ENCODE assay signal across 23 cellular contexts in genomic region chr18:41783065-41783818, GRCh38.
"Had no signal": no experiment of that assay in that cellular context is flagged by ENCODE, and none has a peak within 500 bp of the region (broad histone marks: within the 10 kb centered on the region; RNA-seq: fewer than 3 reads in every experiment).

No MANE protein-coding gene starts in this region.

- H3K4me1 ChIP-seq: esophagus squamous epithelium, gastrocnemius medialis, sigmoid colon, spleen, testis had no signal

- H3K36me3 ChIP-seq: esophagus squamous epithelium, gastrocnemius medialis, sigmoid colon, spleen had no signal

- H3K36me3 Mint-ChIP-seq: activated naive CD8-positive, alpha-beta T cell treated with anti-CD3 and anti-CD28 coated beads, Interleukin-2, amount 10 ng/mL, durations not matched to agents 7 days and 5 days; type B pancreatic cell had no signal

- H3K27ac ChIP-seq: coronary artery, esophagus squamous epithelium, gastrocnemius medialis, sigmoid colon, spleen, testis had no signal

- H3K4me3 Mint-ChIP-seq: activated naive CD8-positive, alpha-beta T cell treated with anti-CD3 and anti-CD28 coated beads, Interleukin-2, amount 10 ng/mL, durations not matched to agents 7 days and 5 days; endodermal cell; nephron progenitor cell; T-helper 1 cell treated with Interleukin-12 subunit alpha and Interleukin-12 subunit beta and Interleukin-4 antibody, amounts not matched to agents 30 μg/mL and 1 μg/mL, for 36 hours; type B pancreatic cell had no signal

- H3K4me3 ChIP-seq: coronary artery, esophagus squamous epithelium, gastrocnemius medialis, sigmoid colon, spleen, testis had no signal

- H3K9me3 ChIP-seq: esophagus squamous epithelium, gastrocnemius medialis, sigmoid colon, spleen, testis had no signal

- H3K27ac Mint-ChIP-seq: activated naive CD8-positive, alpha-beta T cell treated with anti-CD3 and anti-CD28 coated beads, Interleukin-2, amount 10 ng/mL, durations not matched to agents 7 days and 5 days; endodermal cell; nephron progenitor cell; T-helper 1 cell treated with Interleukin-12 subunit alpha and Interleukin-12 subunit beta and Interleukin-4 antibody, amounts not matched to agents 30 μg/mL and 1 μg/mL, for 36 hours; type B pancreatic cell had no signal

- H3K9me3 Mint-ChIP-seq: activated naive CD8-positive, alpha-beta T cell treated with anti-CD3 and anti-CD28 coated beads, Interleukin-2, amount 10 ng/mL, durations not matched to agents 7 days and 5 days; T-helper 1 cell treated with Interleukin-12 subunit alpha and Interleukin-12 subunit beta and Interleukin-4 antibody, amounts not matched to agents 30 μg/mL and 1 μg/mL, for 36 hours; type B pancreatic cell had no signal

- H3K27me3 Mint-ChIP-seq: activated naive CD8-positive, alpha-beta T cell treated with anti-CD3 and anti-CD28 coated beads, Interleukin-2, amount 10 ng/mL, durations not matched to agents 7 days and 5 days; type B pancreatic cell had no signal

- H3K27me3 ChIP-seq: esophagus squamous epithelium, gastrocnemius medialis, sigmoid colon, spleen, testis had no signal

- DNase-seq: activated CD4-positive, alpha-beta T cell treated with anti-CD3 and anti-CD28 coated beads for 4 hours; activated CD4-positive, alpha-beta T cell treated with anti-CD3 and anti-CD28 coated beads, Interleukin-2, amount 50 U/mL, for 48 hours; activated CD4-positive, CD25-positive, alpha-beta regulatory T cell; activated CD8-positive, alpha-beta memory T cell treated with anti-CD3 and anti-CD28 coated beads, Interleukin-2, amount 50 U/mL, for 48 hours; activated naive CD4-positive, alpha-beta T cell treated with Interleukin-2 at 50 U/mL for 16 hours; activated naive CD8-positive, alpha-beta T cell treated with anti-CD3 and anti-CD28 coated beads, Interleukin-2, amount 10 ng/mL, durations not matched to agents 7 days and 5 days; activated T-cell treated with anti-CD3 and anti-CD28 coated beads, Interleukin-2, amount 50 U/mL, for 48 hours; amniotic stem cell; endodermal cell; esophagus squamous epithelium; gastrocnemius medialis; left ventricle myocardium superior; nephron progenitor cell; sigmoid colon; spleen; stimulated activated CD4-positive, alpha-beta T cell treated with anti-CD3 and anti-CD28 coated beads, Interleukin-4, amount 100 ng/mL, for 1 hour; stimulated activated naive CD4-positive, alpha-beta T cell; T1000; testis had no signal

- FAIRE-seq: bronchial epithelial cell had no signal

- H3K4me1 Mint-ChIP-seq: activated naive CD8-positive, alpha-beta T cell treated with anti-CD3 and anti-CD28 coated beads, Interleukin-2, amount 10 ng/mL, durations not matched to agents 7 days and 5 days; nephron progenitor cell had no signal

- ATAC-seq: gastrocnemius medialis, left ventricle myocardium superior had no signal
